2 cellular contexts compared by ENCODE assay signal in the genomic region with DNA sequence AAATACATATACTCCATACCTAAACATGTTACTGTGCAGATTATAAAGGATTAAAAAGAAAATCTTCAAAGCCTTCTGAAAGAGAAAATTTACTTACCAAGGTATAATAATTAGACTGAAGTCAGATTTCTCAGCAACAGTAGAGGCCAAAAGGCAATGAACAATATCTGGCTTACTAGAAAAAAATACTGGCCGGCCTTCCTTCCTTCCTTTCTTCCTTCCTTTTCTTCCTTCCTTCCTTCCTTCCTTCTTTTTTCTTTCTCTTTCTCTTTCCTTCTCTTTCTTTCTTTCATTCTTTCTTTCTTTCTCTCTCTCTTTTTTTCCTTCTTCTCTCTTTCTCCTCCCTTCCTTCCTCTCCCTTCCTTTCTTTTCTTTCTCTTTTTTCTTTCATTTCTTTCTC.
TF ChIP-seq lines count a peak whose summit lies in the region.

No MANE protein-coding gene starts in this region.

TF ChIP-seq in HepG2, 621 proteins besides CTCF, POLR2A, EP300 and RAD21:
- TF ChIP-seq SRSF9 (IDR thresholded peaks at IDR 0.05; ENCODE audit: borderline replicate concordance, insufficient read depth, low read depth, low read length, poor library complexity, severe bottlenecking) = peak; percentile 89
- no peak for TF ChIP-seq XRCC5 (optimal IDR thresholded peaks at IDR 0.05; ENCODE audit: low read length)
- TF ChIP-seq AFF4 (CRISPR knock-in tag; IDR thresholded peaks at IDR 0.05) = no peak

TF ChIP-seq in K562, 482 proteins besides CTCF, POLR2A, EP300 and RAD21:
- TF ChIP-seq, protein P1, sequence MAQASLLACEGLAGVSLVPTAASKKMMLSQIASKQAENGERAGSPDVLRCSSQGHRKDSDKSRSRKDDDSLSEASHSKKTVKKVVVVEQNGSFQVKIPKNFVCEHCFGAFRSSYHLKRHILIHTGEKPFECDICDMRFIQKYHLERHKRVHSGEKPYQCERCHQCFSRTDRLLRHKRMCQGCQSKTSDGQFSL (CRISPR knock-in tag; IDR thresholded peaks at IDR 0.05) = no peak
- TF ChIP-seq, protein P1 (tag; IDR thresholded peaks at IDR 0.05) = no peak
- TF ChIP-seq SUPT5H (IDR thresholded peaks at IDR 0.05) = no peak
- no peak for TF ChIP-seq HNRNPL (IDR thresholded peaks at IDR 0.05; ENCODE audit: low read depth, low read length)
- peak; percentile 34 for TF ChIP-seq PCBP2 (IDR thresholded peaks at IDR 0.05; ENCODE audit: low read depth, low read length, poor library complexity, severe bottlenecking)
- TF ChIP-seq KHSRP (IDR thresholded peaks at IDR 0.05) = no peak
- no peak for TF ChIP-seq ZBTB17 (CRISPR knock-in tag; IDR thresholded peaks at IDR 0.05)
- TF ChIP-seq, protein P2, sequence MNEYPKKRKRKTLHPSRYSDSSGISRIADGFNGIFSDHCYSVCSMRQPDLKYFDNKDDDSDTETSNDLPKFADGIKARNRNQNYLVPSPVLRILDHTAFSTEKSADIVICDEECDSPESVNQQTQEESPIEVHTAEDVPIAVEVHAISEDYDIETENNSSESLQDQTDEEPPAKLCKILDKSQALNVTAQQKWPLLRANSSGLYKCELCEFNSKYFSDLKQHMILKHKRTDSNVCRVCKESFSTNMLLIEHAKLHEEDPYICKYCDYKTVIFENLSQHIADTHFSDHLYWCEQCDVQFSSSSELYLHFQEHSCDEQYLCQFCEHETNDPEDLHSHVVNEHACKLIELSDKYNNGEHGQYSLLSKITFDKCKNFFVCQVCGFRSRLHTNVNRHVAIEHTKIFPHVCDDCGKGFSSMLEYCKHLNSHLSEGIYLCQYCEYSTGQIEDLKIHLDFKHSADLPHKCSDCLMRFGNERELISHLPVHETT (CRISPR knock-in tag; conservative IDR thresholded peaks at IDR 0.05 in 1 of 2, IDR thresholded peaks at IDR 0.05 in 1 of 2) = no peak
- no peak for TF ChIP-seq ZNF12 (CRISPR knock-in tag; IDR thresholded peaks at IDR 0.05)
- peak; percentile 73 for TF ChIP-seq U2AF1 (optimal IDR thresholded peaks at IDR 0.05; ENCODE audit: low read depth, low read length)
- TF ChIP-seq ATF7 (IDR thresholded peaks at IDR 0.05) = no peak
- TF ChIP-seq, protein P3, sequence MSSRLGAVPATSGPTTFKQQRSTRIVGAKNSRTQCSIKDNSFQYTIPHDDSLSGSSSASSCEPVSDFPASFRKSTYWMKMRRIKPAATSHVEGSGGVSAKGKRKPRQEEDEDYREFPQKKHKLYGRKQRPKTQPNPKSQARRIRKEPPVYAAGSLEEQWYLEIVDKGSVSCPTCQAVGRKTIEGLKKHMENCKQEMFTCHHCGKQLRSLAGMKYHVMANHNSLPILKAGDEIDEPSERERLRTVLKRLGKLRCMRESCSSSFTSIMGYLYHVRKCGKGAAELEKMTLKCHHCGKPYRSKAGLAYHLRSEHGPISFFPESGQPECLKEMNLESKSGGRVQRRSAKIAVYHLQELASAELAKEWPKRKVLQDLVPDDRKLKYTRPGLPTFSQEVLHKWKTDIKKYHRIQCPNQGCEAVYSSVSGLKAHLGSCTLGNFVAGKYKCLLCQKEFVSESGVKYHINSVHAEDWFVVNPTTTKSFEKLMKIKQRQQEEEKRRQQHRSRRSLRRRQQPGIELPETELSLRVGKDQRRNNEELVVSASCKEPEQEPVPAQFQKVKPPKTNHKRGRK (tag; IDR thresholded peaks at IDR 0.05) = 0 out of 2 replicates have a peak, but pooled peaks have one; percentile 37
